ENCODE assay signal across 21 cellular contexts in genomic region chr2:127362486-127362885, GRCh38. TPM values are rescaled to one million over a fixed set of nuclear protein-coding genes. Genes with fewer than 3 reads are reported as not detected.
"Had no signal": no experiment of that assay in that cellular context is flagged by ENCODE, and none has a peak within 500 bp of the region (broad histone marks: within the 10 kb centered on the region; RNA-seq: fewer than 3 reads in every experiment).

No MANE protein-coding gene starts in this region.

- H3K27me3 ChIP-seq: heart left ventricle, right atrium auricular region, sigmoid colon, stomach, transverse colon had no signal

- DNase-seq: effector CD4-positive, alpha-beta T cell; endodermal cell; foreskin melanocyte; heart left ventricle; hippocampal formation; left colon; left ventricle myocardium superior; naive thymus-derived CD4-positive, alpha-beta T cell; nephron progenitor cell; sigmoid colon; stimulated activated CD4-positive, alpha-beta T cell treated with anti-CD3 and anti-CD28 coated beads, Interleukin-12 subunit alpha, Interleukin-12 subunit beta, amount 100 ng/mL, for 4 hours; stimulated activated naive CD4-positive, alpha-beta T cell; stomach; substantia nigra; transverse colon had no signal

- H3K27ac ChIP-seq: coronary artery, heart left ventricle, right atrium auricular region, sigmoid colon, skin epidermis, stomach, thoracic aorta, transverse colon had no signal

- H3K36me3 ChIP-seq: heart left ventricle, right atrium auricular region, sigmoid colon, stomach, thoracic aorta, transverse colon had no signal

- H3K4me3 ChIP-seq: coronary artery, heart left ventricle, lung, right atrium auricular region, sigmoid colon, skin epidermis, stomach, thoracic aorta, transverse colon had no signal

- H3K9me3 ChIP-seq: heart left ventricle, right atrium auricular region, sigmoid colon, stomach, thoracic aorta, transverse colon had no signal

RNA-seq across cellular contexts. Expression of gene PROC, which starts 55.7 kb away (rescaled TPM):
- polyA plus RNA-seq: endothelial cell of umbilical vein; heart left ventricle; naive thymus-derived CD4-positive, alpha-beta T cell had no signal
